8 cellular contexts compared by ENCODE assay signal in the genomic region with DNA sequence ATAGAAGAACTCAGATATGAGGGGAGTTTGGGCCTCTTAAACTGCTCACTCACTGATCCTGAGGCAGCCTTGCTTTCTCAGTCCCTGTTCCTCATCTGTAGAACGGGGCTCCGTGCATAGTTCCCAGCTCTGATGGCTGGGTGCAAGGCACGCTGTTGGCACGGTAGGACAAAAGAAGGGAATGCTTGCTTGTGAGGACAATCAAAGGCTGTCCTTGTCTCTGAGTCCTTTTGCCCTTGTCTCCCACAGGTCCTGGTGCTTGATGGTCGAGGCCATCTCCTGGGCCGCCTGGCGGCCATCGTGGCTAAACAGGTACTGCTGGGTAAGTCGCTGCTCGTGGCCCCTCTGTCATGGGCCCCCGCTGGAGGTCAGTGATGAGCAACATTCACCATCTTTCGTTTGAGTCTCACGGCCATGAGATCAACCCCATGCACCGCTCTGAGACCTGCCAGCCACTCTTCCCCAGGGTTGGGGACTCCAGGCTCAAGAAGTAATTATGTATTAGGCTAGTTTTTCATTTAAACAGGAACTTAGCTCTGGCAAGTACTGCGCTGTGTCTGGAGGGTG. TPM values are rescaled to one million over a fixed set of nuclear protein-coding genes. Genes with fewer than 3 reads are reported as not detected.
DNase-seq lines count a peak whose midpoint lies in the region; ATAC-seq, FAIRE-seq and TF ChIP-seq lines count a peak whose summit lies in the region.

No MANE protein-coding gene starts in this region.

- FAIRE-seq in D721Med (lab: Jason Lieb, UNC): no peak

- no peak for ATAC-seq in HG03521 (IDR thresholded peaks at IDR 0.05; ENCODE audit: unreplicated experiment)

- H3K9me2 ChIP-seq in MM.1S (replicated peaks; ENCODE audit: insufficient read depth, low read length): no peaks in the 10 kb centered on the region

- H3K4me1 ChIP-seq in MM.1S (ENCODE audit: low read length): peaks cover 3% of the 10 kb centered on the region; the same call in 1 of the 2 replicates

- peaks cover 23% of the 10 kb centered on the region for H3K36me3 ChIP-seq in MM.1S (replicated peaks; ENCODE audit: insufficient read depth, low read length)

- no peak overlapping the region for H2AFZ ChIP-seq in MM.1S (ENCODE audit: low read length)

- no peak for DNase-seq in D721Med (ENCODE audit: insufficient read length, low spot score)
- DNase-seq in MM.1S: no peak
- DNase-seq in cardiac fibroblast (ENCODE audit: low read depth in 2 of 2): no peak
- no peak for DNase-seq in nephron progenitor cell
- no peak for DNase-seq in ureter (ENCODE audit: low spot score)
- no peak for DNase-seq in head of caudate nucleus
- no peak for DNase-seq in glomerular visceral epithelial cell (ENCODE audit: extremely low spot score)

- H3K4me3 Mint-ChIP-seq in nephron progenitor cell: peak overlapping the region; percentile 99

- H3K4me3 ChIP-seq in MM.1S (ENCODE audit: low read length) (peak overlapping the region; percentile 97; the same call in 1 of the 2 replicates), cardiac fibroblast (replicated peaks in 1 of 2; ENCODE audit: low read depth in 2 of 2, low read length in 2 of 2) (peak overlapping the region; percentile 87 to 96)

- peaks cover 31% of the 10 kb centered on the region for H3K79me2 ChIP-seq in MM.1S (ENCODE audit: low read length)

- no peaks in the 10 kb centered on the region for H3K27me3 ChIP-seq in MM.1S (replicated peaks; ENCODE audit: insufficient read depth, low read length)

- intact Hi-C loops in head of caudate nucleus (cut with DNase I): no loop called here

- peaks cover 23% of the 10 kb centered on the region for H4K20me1 ChIP-seq in MM.1S (ENCODE audit: insufficient read depth, low read length)

- TF ChIP-seq CTCF in D721Med (IDR thresholded peaks at IDR 0.05; ENCODE audit: insufficient read depth, missing control alignments): peak; percentile 24
- no peak for TF ChIP-seq CTCF in MM.1S (IDR thresholded peaks at IDR 0.05; ENCODE audit: low read length)
- TF ChIP-seq CTCF in cardiac fibroblast (IDR thresholded peaks at IDR 0.05; ENCODE audit: low read depth, low read length): no peak
- TF ChIP-seq CTCF in nephron progenitor cell (IDR thresholded peaks at IDR 0.05): no peak

- peak overlapping the region; percentile 95 for H3K27ac Mint-ChIP-seq in nephron progenitor cell

- peaks cover 67% of the 10 kb centered on the region for H3F3A ChIP-seq in MM.1S (ENCODE audit: insufficient read depth, low read length)

- no peaks in the 10 kb centered on the region for H3K9me3 ChIP-seq in MM.1S (replicated peaks; ENCODE audit: insufficient read depth, low read length)

- H3K27ac ChIP-seq in MM.1S (ENCODE audit: low read length): peak overlapping the region; percentile 68; the same call in 1 of the 2 replicates

- H3K4me2 ChIP-seq in MM.1S (ENCODE audit: low read depth, low read length): peak overlapping the region; percentile 76; the same call in 1 of the 2 replicates

- H3K9ac ChIP-seq in MM.1S (ENCODE audit: low read length): peak overlapping the region; percentile 98; the same call in 1 of the 2 replicates

- peaks cover 23% of the 10 kb centered on the region for H3K4me1 Mint-ChIP-seq in nephron progenitor cell

- H3K9me3 Mint-ChIP-seq in nephron progenitor cell: no peaks in the 10 kb centered on the region

- peaks cover 57% of the 10 kb centered on the region for H3K36me3 Mint-ChIP-seq in nephron progenitor cell (ENCODE audit: low read depth)

- H3K27me3 Mint-ChIP-seq in nephron progenitor cell (ENCODE audit: low read depth, poor library complexity): no peaks in the 10 kb centered on the region

RNA-seq across cellular contexts. Expression of a gene that starts 2.3 kb away (rescaled TPM):
- total RNA-seq in ureter: 3,508 TPM

RNA-seq across cellular contexts. Expression of a gene that starts 6.5 kb away (rescaled TPM):
- 1,912 TPM for total RNA-seq in ureter

RNA-seq across cellular contexts. Expression of a gene that starts 15.7 kb away (rescaled TPM):
- 12.7 TPM for total RNA-seq in ureter

RNA-seq across cellular contexts. Expression of a gene that starts 22.8 kb away (rescaled TPM):
- total RNA-seq in ureter: 106 TPM

RNA-seq across cellular contexts. Expression of a gene that starts 36.7 kb away (rescaled TPM):
- 24.0 TPM for total RNA-seq in ureter
